8 cellular contexts compared by ENCODE assay signal in the genomic region with DNA sequence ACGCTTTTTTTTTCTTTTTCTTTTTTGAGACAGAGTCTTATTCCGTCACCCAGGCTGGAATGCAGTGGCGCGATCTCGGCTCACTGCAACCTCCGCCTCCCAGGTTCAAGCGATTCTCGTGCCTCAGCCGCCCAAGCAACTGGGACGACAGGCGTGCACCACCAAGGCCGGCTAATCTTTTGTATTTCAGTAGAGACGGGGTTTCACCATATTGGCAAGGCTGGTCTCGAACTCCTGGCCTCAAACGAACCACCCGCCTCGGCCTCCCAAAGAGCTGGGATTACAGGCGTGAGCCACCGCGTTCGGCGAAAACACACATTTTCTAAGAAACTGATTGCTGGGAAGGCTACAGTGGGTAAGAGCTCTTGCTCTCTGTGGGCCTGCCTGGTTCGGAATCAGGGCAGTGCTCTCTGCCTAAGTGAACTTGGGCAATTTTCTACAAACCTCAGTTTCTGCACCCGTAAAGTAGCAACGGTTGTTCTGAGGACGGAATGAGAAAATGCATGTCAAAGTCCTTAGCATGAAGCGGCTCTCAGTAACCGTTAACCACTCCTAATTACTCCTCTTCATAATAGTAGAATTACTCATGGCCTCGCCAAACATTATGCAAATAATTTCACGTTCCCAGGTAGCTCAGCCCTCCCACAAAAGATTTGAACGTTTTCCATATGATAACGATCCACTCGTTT. TPM values are rescaled to one million over a fixed set of nuclear protein-coding genes. Genes with fewer than 3 reads are reported as not detected.
A peak's percentile ranks its signal among the peaks of the same experiment; 100 is the strongest.
DNase-seq lines count a peak whose midpoint lies in the region; ATAC-seq and TF ChIP-seq lines count a peak whose summit lies in the region.

No MANE protein-coding gene starts in this region.

- in situ Hi-C loops in brain microvascular endothelial cell (cut with HindIII; ENCODE audit: low pct_ligation_motif_present, low sequenced_read_pairs), result no loop called here

- peaks cover 8% of the 10 kb centered on the region for H3K36me3 ChIP-seq in brain microvascular endothelial cell (replicated peaks)
- no peaks in the 10 kb centered on the region for H3K36me3 ChIP-seq in muscle layer of colon (ENCODE audit: insufficient read depth, low read length)

- no peaks in the 10 kb centered on the region for H3K9me3 ChIP-seq in muscle layer of colon (ENCODE audit: low read length)

- no peaks in the 10 kb centered on the region for H3K27me3 ChIP-seq in brain microvascular endothelial cell (replicated peaks)
- peaks cover 28 to 39% of the 10 kb centered on the region in 2 donors for H3K27me3 ChIP-seq in muscle layer of colon (ENCODE audit: control insufficient read depth in 1 of 2, insufficient read depth in 2 of 2, low read length in 2 of 2)

- DNase-seq in brain microvascular endothelial cell, result no peak
- DNase-seq in amygdala (lab: John Stamatoyannopoulos, UW), result no peak
- DNase-seq in 8988T, result no peak
- DNase-seq in ureter (ENCODE audit: low spot score), result no peak

- H3K4me1 ChIP-seq in muscle layer of colon (ENCODE audit: insufficient read depth, low read length), result peaks cover 7% of the 10 kb centered on the region

- peak overlapping the region; percentile 94 for H3K27ac ChIP-seq in brain microvascular endothelial cell
- H3K27ac ChIP-seq in muscle layer of colon (ENCODE audit: low read depth, low read length), result peak overlapping the region; percentile 66

- H3K4me3 ChIP-seq in GM08714 (ENCODE audit: low read length) (peak overlapping the region; percentile 85), brain microvascular endothelial cell (ENCODE audit: low read depth, low read length) (peak overlapping the region; percentile 61), muscle layer of colon (ENCODE audit: low read depth in 1 of 2, low read length in 2 of 2) (peak overlapping the region; percentile 64 to 65)

- ATAC-seq in HG03159 (IDR thresholded peaks at IDR 0.05; ENCODE audit: unreplicated experiment) (peak; percentile 24), GM18867 (IDR thresholded peaks at IDR 0.05; ENCODE audit: unreplicated experiment) (no peak)

- H3K9ac ChIP-seq in muscle layer of colon (ENCODE audit: low read length), result peak overlapping the region; percentile 3

- no peak for TF ChIP-seq CTCF in brain microvascular endothelial cell (IDR thresholded peaks at IDR 0.05; ENCODE audit: low read depth, low read length, missing control alignments)

RNA-seq across cellular contexts. Expression of a gene that starts 1.0 kb away (rescaled TPM):
- total RNA-seq in ureter, result 4.9 TPM
